1 cellular context compared by ENCODE assay signal in the genomic region with DNA sequence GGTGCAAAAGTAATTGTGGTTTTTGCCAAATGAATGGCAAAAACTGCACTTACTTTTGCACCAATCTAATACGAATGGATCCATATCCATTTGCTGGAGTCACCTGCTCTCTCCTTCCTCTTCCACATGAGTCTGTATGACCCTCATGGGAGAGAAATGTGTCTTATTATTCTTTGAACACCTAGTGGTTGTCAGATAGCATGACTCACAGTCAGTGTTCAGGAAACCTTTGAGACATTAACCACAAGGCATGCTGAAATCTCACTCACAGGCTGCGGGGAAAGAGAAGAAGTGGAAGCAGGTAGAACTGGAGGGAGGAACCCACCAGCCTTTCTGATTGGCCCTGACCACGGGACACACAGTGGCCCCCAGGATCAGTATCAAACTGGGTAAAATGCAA.
TF ChIP-seq lines count a peak whose summit lies in the region.

No MANE protein-coding gene starts in this region.

TF ChIP-seq in SK-N-SH, 30 proteins besides CTCF, POLR2A, EP300 and RAD21 (continued from another document):
- TF ChIP-seq, protein P1, sequence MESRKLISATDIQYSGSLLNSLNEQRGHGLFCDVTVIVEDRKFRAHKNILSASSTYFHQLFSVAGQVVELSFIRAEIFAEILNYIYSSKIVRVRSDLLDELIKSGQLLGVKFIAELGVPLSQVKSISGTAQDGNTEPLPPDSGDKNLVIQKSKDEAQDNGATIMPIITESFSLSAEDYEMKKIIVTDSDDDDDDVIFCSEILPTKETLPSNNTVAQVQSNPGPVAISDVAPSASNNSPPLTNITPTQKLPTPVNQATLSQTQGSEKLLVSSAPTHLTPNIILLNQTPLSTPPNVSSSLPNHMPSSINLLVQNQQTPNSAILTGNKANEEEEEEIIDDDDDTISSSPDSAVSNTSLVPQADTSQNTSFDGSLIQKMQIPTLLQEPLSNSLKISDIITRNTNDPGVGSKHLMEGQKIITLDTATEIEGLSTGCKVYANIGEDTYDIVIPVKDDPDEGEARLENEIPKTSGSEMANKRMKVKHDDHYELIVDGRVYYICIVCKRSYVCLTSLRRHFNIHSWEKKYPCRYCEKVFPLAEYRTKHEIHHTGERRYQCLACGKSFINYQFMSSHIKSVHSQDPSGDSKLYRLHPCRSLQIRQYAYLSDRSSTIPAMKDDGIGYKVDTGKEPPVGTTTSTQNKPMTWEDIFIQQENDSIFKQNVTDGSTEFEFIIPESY (IDR thresholded peaks at IDR 0.05; ENCODE audit: borderline replicate concordance, low read depth) = no peak
- peak; percentile 38; the same call in 1 of the 2 replicates for TF ChIP-seq NFIC (IDR thresholded peaks at IDR 0.05; ENCODE audit: borderline replicate concordance)
- peak; percentile 43 for TF ChIP-seq JUND (IDR thresholded peaks at IDR 0.05)
- TF ChIP-seq, protein P2, sequence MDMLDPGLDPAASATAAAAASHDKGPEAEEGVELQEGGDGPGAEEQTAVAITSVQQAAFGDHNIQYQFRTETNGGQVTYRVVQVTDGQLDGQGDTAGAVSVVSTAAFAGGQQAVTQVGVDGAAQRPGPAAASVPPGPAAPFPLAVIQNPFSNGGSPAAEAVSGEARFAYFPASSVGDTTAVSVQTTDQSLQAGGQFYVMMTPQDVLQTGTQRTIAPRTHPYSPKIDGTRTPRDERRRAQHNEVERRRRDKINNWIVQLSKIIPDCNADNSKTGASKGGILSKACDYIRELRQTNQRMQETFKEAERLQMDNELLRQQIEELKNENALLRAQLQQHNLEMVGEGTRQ (IDR thresholded peaks at IDR 0.05; ENCODE audit: borderline replicate concordance, low read depth, low read length) = no peak
- peak; percentile 72 for TF ChIP-seq TCF12 (IDR thresholded peaks at IDR 0.05)
- no peak for TF ChIP-seq TAF1 (IDR thresholded peaks at IDR 0.05; ENCODE audit: borderline replicate concordance, low read depth, low read length)
- no peak for TF ChIP-seq EZH2phosphoT487 (IDR thresholded peaks at IDR 0.05; ENCODE audit: borderline replicate concordance, low read depth)
- TF ChIP-seq, protein P3, sequence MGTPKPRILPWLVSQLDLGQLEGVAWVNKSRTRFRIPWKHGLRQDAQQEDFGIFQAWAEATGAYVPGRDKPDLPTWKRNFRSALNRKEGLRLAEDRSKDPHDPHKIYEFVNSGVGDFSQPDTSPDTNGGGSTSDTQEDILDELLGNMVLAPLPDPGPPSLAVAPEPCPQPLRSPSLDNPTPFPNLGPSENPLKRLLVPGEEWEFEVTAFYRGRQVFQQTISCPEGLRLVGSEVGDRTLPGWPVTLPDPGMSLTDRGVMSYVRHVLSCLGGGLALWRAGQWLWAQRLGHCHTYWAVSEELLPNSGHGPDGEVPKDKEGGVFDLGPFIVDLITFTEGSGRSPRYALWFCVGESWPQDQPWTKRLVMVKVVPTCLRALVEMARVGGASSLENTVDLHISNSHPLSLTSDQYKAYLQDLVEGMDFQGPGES (IDR thresholded peaks at IDR 0.05; ENCODE audit: low read depth, low read length) = no peak
- no peak for TF ChIP-seq SMC3 (IDR thresholded peaks at IDR 0.05; ENCODE audit: low read depth, low read length)
- no peak for TF ChIP-seq CHD2 (IDR thresholded peaks at IDR 0.05; ENCODE audit: low read length, partially characterized antibody)
- no peak for TF ChIP-seq RFX5 (IDR thresholded peaks at IDR 0.05; ENCODE audit: low read length)
- TF ChIP-seq, protein P4, sequence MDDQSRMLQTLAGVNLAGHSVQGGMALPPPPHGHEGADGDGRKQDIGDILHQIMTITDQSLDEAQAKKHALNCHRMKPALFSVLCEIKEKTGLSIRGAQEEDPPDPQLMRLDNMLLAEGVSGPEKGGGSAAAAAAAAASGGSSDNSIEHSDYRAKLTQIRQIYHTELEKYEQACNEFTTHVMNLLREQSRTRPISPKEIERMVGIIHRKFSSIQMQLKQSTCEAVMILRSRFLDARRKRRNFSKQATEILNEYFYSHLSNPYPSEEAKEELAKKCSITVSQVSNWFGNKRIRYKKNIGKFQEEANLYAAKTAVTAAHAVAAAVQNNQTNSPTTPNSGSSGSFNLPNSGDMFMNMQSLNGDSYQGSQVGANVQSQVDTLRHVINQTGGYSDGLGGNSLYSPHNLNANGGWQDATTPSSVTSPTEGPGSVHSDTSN (IDR thresholded peaks at IDR 0.05) = peak; percentile 45; the same call in 1 of the 2 replicates
- TF ChIP-seq FOSL2 (IDR thresholded peaks at IDR 0.05; ENCODE audit: borderline replicate concordance, low read depth) = peak; percentile 70; the same call in 1 of the 2 replicates
- TF ChIP-seq GABPA (IDR thresholded peaks at IDR 0.05; ENCODE audit: low read depth) = no peak
- TF ChIP-seq YY1 (IDR thresholded peaks at IDR 0.05; ENCODE audit: low read depth) = no peak
- TF ChIP-seq, protein P5, sequence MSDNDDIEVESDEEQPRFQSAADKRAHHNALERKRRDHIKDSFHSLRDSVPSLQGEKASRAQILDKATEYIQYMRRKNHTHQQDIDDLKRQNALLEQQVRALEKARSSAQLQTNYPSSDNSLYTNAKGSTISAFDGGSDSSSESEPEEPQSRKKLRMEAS (IDR thresholded peaks at IDR 0.05; ENCODE audit: low read depth) = 0 out of 2 replicates have a peak, but pooled peaks have one; percentile 20
